Comparison of ENCODE assay signal across 15 cellular contexts in the genomic region with DNA sequence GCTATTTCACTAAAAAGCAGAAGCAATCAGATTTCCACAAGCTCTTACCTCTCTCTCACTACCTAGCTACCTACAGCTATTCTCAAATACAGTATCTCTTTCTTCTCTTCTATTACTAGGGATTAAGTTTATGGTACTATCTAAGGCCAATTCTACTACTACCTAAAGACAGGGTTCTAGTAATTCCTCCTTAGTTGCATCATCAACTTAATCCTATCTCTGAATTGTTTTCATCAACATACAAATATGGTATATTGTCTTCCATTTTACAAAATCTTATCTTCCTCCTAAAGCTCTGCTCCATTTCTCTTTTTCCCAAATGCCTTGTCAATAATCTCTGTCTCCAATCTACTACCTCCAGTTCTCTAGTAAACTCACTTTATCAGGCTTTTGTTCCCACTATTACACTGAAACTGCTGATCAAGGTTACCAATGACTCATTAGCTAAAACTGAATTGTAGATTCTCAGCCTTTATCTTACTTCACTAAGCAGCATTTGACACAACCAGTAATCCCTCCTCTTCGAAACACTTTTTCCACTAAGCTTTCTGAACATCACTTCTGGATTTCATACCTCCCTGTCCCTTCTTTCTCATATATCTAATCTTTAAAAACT. TPM values are rescaled to one million over a fixed set of nuclear protein-coding genes. Genes with fewer than 3 reads are reported as not detected.
DNase-seq lines count a peak whose midpoint lies in the region; ATAC-seq and TF ChIP-seq lines count a peak whose summit lies in the region.
"Had no signal": no experiment of that assay in that cellular context is flagged by ENCODE, and none has a peak within 500 bp of the region (broad histone marks: within the 10 kb centered on the region; RNA-seq: fewer than 3 reads in every experiment).

No MANE protein-coding gene starts in this region.

- H3K4me1 Mint-ChIP-seq in activated T-cell treated with anti-CD3 and anti-CD28 coated beads, Interleukin-2, amount 50 U/mL, for 72 hours (ENCODE audit: low read depth), result peaks cover 12% of the 10 kb centered on the region
- peaks cover 18% of the 10 kb centered on the region for H3K4me1 Mint-ChIP-seq in progenitor cell of endocrine pancreas (ENCODE audit: low read depth)

- in situ Hi-C loops in KBM-7 (cut with MboI; ENCODE audit: low pct_unique_long_range_greater_than_20kb, low sequenced_read_pairs), result no loop called here

- no peaks in the 10 kb centered on the region for H3K36me3 Mint-ChIP-seq in activated T-cell treated with anti-CD3 and anti-CD28 coated beads, Interleukin-2, amount 50 U/mL, for 72 hours (ENCODE audit: insufficient read depth in 2 of 2)
- H3K36me3 Mint-ChIP-seq in progenitor cell of endocrine pancreas (ENCODE audit: insufficient read depth), result no peaks in the 10 kb centered on the region

- DNase-seq in activated T-cell treated with anti-CD3 and anti-CD28 coated beads, Interleukin-2, amount 50 U/mL, for 72 hours, result no peak
- DNase-seq in activated T-cell treated with anti-CD3 and anti-CD28 coated beads, Interleukin-2, amount 50 U/mL, for 48 hours, result no peak
- DNase-seq in KBM-7 (peak; percentile 35), dermis blood vessel endothelial cell (peak; percentile 19), renal cortical epithelial cell (ENCODE audit: low read depth) (peak; percentile 57), progenitor cell of endocrine pancreas (ENCODE audit: low spot score, unreplicated experiment) (no peak)
- no peak for DNase-seq in stimulated activated CD8-positive, alpha-beta memory T cell treated with anti-CD3 and anti-CD28 coated beads, Interleukin-4, amount 100 ng/mL, for 48 hours
- DNase-seq: activated CD4-positive, alpha-beta T cell treated with anti-CD3 and anti-CD28 coated beads, Interleukin-2, amount 10 ng/mL, durations not matched to agents 24 days and 14 days; COR-L47; GDM1; MG63; NCI-H2107; stimulated activated CD4-positive, alpha-beta T cell treated with anti-CD3 and anti-CD28 coated beads, Interleukin-4, amount 100 ng/mL, for 24 hours had no signal

- H3K27ac Mint-ChIP-seq in activated T-cell treated with anti-CD3 and anti-CD28 coated beads, Interleukin-2, amount 50 U/mL, for 72 hours, result no peak overlapping the region
- H3K27ac Mint-ChIP-seq in progenitor cell of endocrine pancreas, result no peak overlapping the region
- H3K27ac Mint-ChIP-seq: activated CD4-positive, alpha-beta T cell treated with anti-CD3 and anti-CD28 coated beads, Interleukin-2, amount 10 ng/mL, durations not matched to agents 24 days and 14 days had no signal

- no peaks in the 10 kb centered on the region for H3K9me3 Mint-ChIP-seq in activated T-cell treated with anti-CD3 and anti-CD28 coated beads, Interleukin-2, amount 50 U/mL, for 72 hours
- H3K9me3 Mint-ChIP-seq in progenitor cell of endocrine pancreas (ENCODE audit: low read depth), result no peaks in the 10 kb centered on the region
- H3K9me3 Mint-ChIP-seq: activated CD4-positive, alpha-beta T cell treated with anti-CD3 and anti-CD28 coated beads, Interleukin-2, amount 10 ng/mL, durations not matched to agents 24 days and 14 days had no signal

- no peak for TF ChIP-seq CTCF in progenitor cell of endocrine pancreas (IDR thresholded peaks at IDR 0.05; ENCODE audit: unreplicated experiment)

- no peaks in the 10 kb centered on the region for H3K27me3 Mint-ChIP-seq in activated T-cell treated with anti-CD3 and anti-CD28 coated beads, Interleukin-2, amount 50 U/mL, for 72 hours (ENCODE audit: low read depth)
- no peaks in the 10 kb centered on the region for H3K27me3 Mint-ChIP-seq in progenitor cell of endocrine pancreas
- H3K27me3 Mint-ChIP-seq: activated CD4-positive, alpha-beta T cell treated with anti-CD3 and anti-CD28 coated beads, Interleukin-2, amount 10 ng/mL, durations not matched to agents 24 days and 14 days had no signal

- H3K4me3 Mint-ChIP-seq in activated T-cell treated with anti-CD3 and anti-CD28 coated beads, Interleukin-2, amount 50 U/mL, for 72 hours, result no peak overlapping the region
- H3K4me3 Mint-ChIP-seq in progenitor cell of endocrine pancreas (ENCODE audit: low read depth), result no peak overlapping the region
- H3K4me3 Mint-ChIP-seq: activated CD4-positive, alpha-beta T cell treated with anti-CD3 and anti-CD28 coated beads, Interleukin-2, amount 10 ng/mL, durations not matched to agents 24 days and 14 days; neural crest cell had no signal

- peak; percentile 41 to 50 for ATAC-seq in activated T-cell treated with anti-CD3 and anti-CD28 coated beads, Interleukin-2, amount 50 U/mL, for 72 hours (replicated peaks in 1 of 2)
- no peak for ATAC-seq in GM21528 (IDR thresholded peaks at IDR 0.05; ENCODE audit: low FRiP score, unreplicated experiment)

RNA-seq across cellular contexts. Expression of a gene that starts 28.3 kb away (rescaled TPM):
- total RNA-seq in activated T-cell treated with anti-CD3 and anti-CD28 coated beads, Interleukin-2, amount 50 U/mL, for 72 hours, result 10 to 100 TPM; 67.3 to 67.5 TPM
- total RNA-seq in dermis blood vessel endothelial cell, result 167 and 205 TPM in 2 replicates
- 74.8 and 122 TPM in 2 replicates for total RNA-seq in renal cortical epithelial cell
- total RNA-seq in progenitor cell of endocrine pancreas, result 117 and 121 TPM in 2 replicates

Comparison
In these comparisons a context has a peak if more than half of its experiments do, and no peak if none do; other contexts are left out.
1. DNase-seq: peak in KBM-7 (single experiment), dermis blood vessel endothelial cell (single experiment) and renal cortical epithelial cell (single experiment); none in activated T-cell treated with anti-CD3 and anti-CD28 coated beads, Interleukin-2, amount 50 U/mL, for 72 hours (0 of 2), activated T-cell treated with anti-CD3 and anti-CD28 coated beads, Interleukin-2, amount 50 U/mL, for 48 hours (0 of 2), progenitor cell of endocrine pancreas (single experiment) and stimulated activated CD8-positive, alpha-beta memory T cell treated with anti-CD3 and anti-CD28 coated beads, Interleukin-4, amount 100 ng/mL, for 48 hours (single experiment).